Comparison of ENCODE assay signal across 1 cellular context in the genomic region with DNA sequence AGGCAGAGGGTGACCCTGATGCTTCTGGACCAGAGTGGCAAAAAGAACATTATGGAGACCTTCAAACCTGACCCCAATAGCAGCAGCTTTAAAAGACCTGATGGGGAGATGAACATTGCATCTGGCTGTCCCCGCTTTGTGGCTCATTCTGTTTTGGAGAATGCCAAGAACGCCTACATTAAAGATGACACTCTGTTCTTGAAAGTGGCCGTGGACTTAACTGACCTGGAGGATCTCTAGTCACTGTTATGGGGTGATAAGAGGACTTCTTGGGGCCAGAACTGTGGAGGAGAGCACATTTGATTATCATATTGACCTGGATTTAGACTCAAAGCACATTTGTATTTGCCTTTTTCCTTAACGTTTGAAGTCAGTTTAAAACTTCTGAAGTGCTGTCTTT.
TF ChIP-seq lines count a peak whose summit lies in the region.

No MANE protein-coding gene starts in this region.

TF ChIP-seq in GM12878, 131 proteins besides CTCF, POLR2A, EP300 and RAD21:
- TF ChIP-seq SUPT20H (IDR thresholded peaks at IDR 0.05; ENCODE audit: borderline replicate concordance, control insufficient read depth, low read depth, low read length), result no peak
- no peak for TF ChIP-seq EZH2 (IDR thresholded peaks at IDR 0.05; ENCODE audit: borderline replicate concordance, control insufficient read depth, low read depth, low read length)
- TF ChIP-seq FOXM1 (IDR thresholded peaks at IDR 0.05; ENCODE audit: low read depth, low read length), result no peak
- TF ChIP-seq ZNF207 (IDR thresholded peaks at IDR 0.05; ENCODE audit: borderline replicate concordance), result no peak
- TF ChIP-seq EGR1 (IDR thresholded peaks at IDR 0.05; ENCODE audit: borderline replicate concordance in 1 of 2, low read depth in 2 of 2, low read length in 2 of 2), result no peak
- no peak for TF ChIP-seq LARP7 (IDR thresholded peaks at IDR 0.05)
- TF ChIP-seq BACH1 (IDR thresholded peaks at IDR 0.05; ENCODE audit: borderline replicate concordance), result no peak
- no peak for TF ChIP-seq SREBF1 (IDR thresholded peaks at IDR 0.05; ENCODE audit: low read length)
